15 cellular contexts compared by ENCODE assay signal in the genomic region with DNA sequence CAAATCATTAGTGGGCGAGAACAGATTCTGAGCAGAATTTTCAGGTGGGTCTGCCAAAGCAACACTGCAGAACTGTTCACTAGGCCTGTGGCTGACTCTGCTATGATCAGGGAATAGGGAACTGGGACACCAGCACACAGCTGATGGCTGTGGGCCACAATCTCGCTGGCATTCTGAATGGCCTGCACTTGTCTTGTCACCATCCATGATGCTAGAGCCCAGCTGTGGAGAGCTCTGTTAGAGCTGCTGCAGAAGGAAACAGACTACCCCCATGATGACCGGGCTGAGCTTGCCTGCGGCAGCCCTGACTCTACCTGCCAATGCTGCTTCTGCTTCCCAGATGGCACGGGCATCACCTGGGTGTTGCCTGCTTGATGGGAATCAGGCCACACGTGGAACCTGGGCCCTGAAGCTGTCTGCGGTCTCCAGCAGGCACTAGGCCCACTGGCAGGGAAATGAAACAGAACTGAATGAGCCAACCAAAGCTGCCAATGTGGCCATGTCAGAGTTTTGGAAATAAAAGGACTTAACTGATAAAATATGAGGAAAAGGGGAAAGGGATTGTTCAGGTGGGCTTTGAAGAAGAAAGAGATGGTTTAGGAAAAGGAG. TPM values are rescaled to one million over a fixed set of nuclear protein-coding genes. Genes with fewer than 3 reads are reported as not detected.
A peak's percentile ranks its signal among the peaks of the same experiment; 100 is the strongest.
DNase-seq lines count a peak whose midpoint lies in the region; ATAC-seq and TF ChIP-seq lines count a peak whose summit lies in the region.
"Had no signal": no experiment of that assay in that cellular context is flagged by ENCODE, and none has a peak within 500 bp of the region (broad histone marks: within the 10 kb centered on the region; RNA-seq: fewer than 3 reads in every experiment).

No MANE protein-coding gene starts in this region.

- peaks cover 12% of the 10 kb centered on the region for H3K27me3 ChIP-seq in left ventricle myocardium inferior (ENCODE audit: low read depth)
- H3K27me3 ChIP-seq in dorsolateral prefrontal cortex = no peaks in the 10 kb centered on the region
- H3K27me3 ChIP-seq in tibial artery = no peaks in the 10 kb centered on the region
- H3K27me3 ChIP-seq: sigmoid colon had no signal

- no peak overlapping the region for H3K4me3 ChIP-seq in left ventricle myocardium inferior
- peak overlapping the region in 1 of 59 donors; percentile 24 for H3K4me3 ChIP-seq in dorsolateral prefrontal cortex
- H3K4me3 ChIP-seq in tibial artery = no peak overlapping the region
- H3K4me3 ChIP-seq: HAP-1, sigmoid colon had no signal

- H3K9me3 ChIP-seq in left ventricle myocardium inferior (replicated peaks) (no peaks in the 10 kb centered on the region), tibial artery (no peaks in the 10 kb centered on the region)
- H3K9me3 ChIP-seq: HAP-1, sigmoid colon had no signal

- intact Hi-C loops in Right ventricle myocardium inferior (cut with DNase I) = no loop called here
- intact Hi-C loops in left ventricle myocardium inferior (cut with micrococcal nuclease) = no loop called here
- intact Hi-C loops in dorsolateral prefrontal cortex (cut with DNase I) = loop anchor here in 1 of 2 donors (5.0 to 10.0 kb wide), 5 partner anchors 93 to 725 kb away; a partner anchor contains a TSS
- intact Hi-C loops in tibial artery (cut with DNase I; ENCODE audit: low total_unique reads) = no loop called here

- TF ChIP-seq CTCF in left ventricle myocardium inferior (IDR thresholded peaks at IDR 0.05; ENCODE audit: borderline replicate concordance) (no peak), dorsolateral prefrontal cortex (IDR thresholded peaks at IDR 0.05 in 54 of 56, conservative IDR thresholded peaks at IDR 0.05 in 2 of 56; ENCODE audit: low read depth in 1 of 56, partially characterized antibody in 56 of 56) (peak in 6 of 56 donors; percentile 9 to 29 (median 16)), tibial artery (IDR thresholded peaks at IDR 0.05) (no peak)

- H3K4me1 ChIP-seq in left ventricle myocardium inferior (peaks cover 6% of the 10 kb centered on the region), tibial artery (peaks cover 0 to 46% (median 10%) of the 10 kb centered on the region in 4 donors)
- H3K4me1 ChIP-seq: HAP-1 had no signal

- H3K27ac ChIP-seq in left ventricle myocardium inferior (replicated peaks) (no peak overlapping the region), dorsolateral prefrontal cortex (peak overlapping the region in 56 of 59 donors; percentile 0 to 87 (median 70)), tibial artery (peak overlapping the region; percentile 49 to 67)
- H3K27ac ChIP-seq: sigmoid colon had no signal

- DNase-seq in Right ventricle myocardium inferior (ENCODE audit: missing footprints) = no peak
- DNase-seq in left ventricle myocardium inferior = no peak
- peak; percentile 45 to 82 (median 70) for DNase-seq in dorsolateral prefrontal cortex
- DNase-seq in midbrain (lab: John Stamatoyannopoulos, UW) = peak; percentile 53
- no peak for DNase-seq in tibial artery
- no peak for DNase-seq in SIG-M5 treated with dmso at 0.1 percent for 504 hours (lab: John Stamatoyannopoulos, UW; ENCODE audit: unreplicated experiment)
- DNase-seq in T-helper 2 cell = no peak
- DNase-seq: COR-L47, immature natural killer cell, NCI-H2081 treated with DMSO at 0.1 percent for 48 hours, SHP77 treated with DMSO at 0.1 percent for 48 hours, sigmoid colon had no signal

- peak; percentile 43 for ATAC-seq in Right ventricle myocardium inferior
- ATAC-seq in GM18867 (IDR thresholded peaks at IDR 0.05; ENCODE audit: unreplicated experiment) = no peak

- no peaks in the 10 kb centered on the region for H3K36me3 ChIP-seq in left ventricle myocardium inferior
- H3K36me3 ChIP-seq in tibial artery = no peaks in the 10 kb centered on the region
- H3K36me3 ChIP-seq: HAP-1, sigmoid colon had no signal

RNA-seq across cellular contexts. Expression of a gene that starts 11.2 kb away (rescaled TPM):
- total RNA-seq in Right ventricle myocardium inferior = not detected
- 0.19 TPM for total RNA-seq in left ventricle myocardium inferior
- total RNA-seq in dorsolateral prefrontal cortex = 1 to 10 TPM in 109 of 120 experiments, under 1 TPM in 8, not detected in 3; 0.39 to 5.0 (median 2.2) TPM
- total RNA-seq: sigmoid colon had no signal

RNA-seq across cellular contexts. Expression of a gene that starts 46.6 kb away (rescaled TPM):
- not detected for total RNA-seq in Right ventricle myocardium inferior
- not detected for total RNA-seq in left ventricle myocardium inferior
- total RNA-seq in dorsolateral prefrontal cortex = 1 to 10 TPM in 7 of 120 experiments, under 1 TPM in 4, not detected in 109; 0.69 to 1.7 (median 1.1) TPM
- total RNA-seq: A172 had no signal

Comparison
In these comparisons a context has a peak if more than half of its experiments do, and no peak if none do; other contexts are left out.
1. DNase-seq: peak in dorsolateral prefrontal cortex (10 of 10) and midbrain (single experiment); none in Right ventricle myocardium inferior (single experiment), left ventricle myocardium inferior (single experiment), tibial artery (0 of 2), SIG-M5 treated with dmso at 0.1 percent for 504 hours (single experiment) and T-helper 2 cell (0 of 5).